In the genomic region with DNA sequence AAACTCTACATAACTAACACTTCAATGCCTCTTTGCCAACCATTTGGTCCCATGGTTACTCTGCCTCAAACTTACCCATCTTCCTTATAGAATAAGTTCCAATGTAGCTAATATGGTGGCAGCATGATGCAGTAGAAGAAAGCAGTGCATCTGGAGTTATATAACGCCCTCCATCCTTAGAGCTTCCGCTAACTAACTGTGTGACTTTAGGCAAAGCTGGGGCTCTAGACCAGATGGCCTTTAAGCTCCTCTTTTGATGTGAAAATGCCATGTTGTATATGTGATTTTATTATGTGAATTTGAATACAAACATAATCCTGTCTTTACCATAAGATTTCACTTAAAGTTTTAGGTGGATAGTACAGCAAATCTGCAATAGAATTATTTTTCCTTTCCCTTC, we compare ENCODE assay signal across 26 cellular contexts. TPM values are rescaled to one million over a fixed set of nuclear protein-coding genes. Genes with fewer than 3 reads are reported as not detected.
DNase-seq lines count a peak whose midpoint lies in the region; ATAC-seq, FAIRE-seq and TF ChIP-seq lines count a peak whose summit lies in the region.
"Had no signal": no experiment of that assay in that cellular context is flagged by ENCODE, and none has a peak within 500 bp of the region (broad histone marks: within the 10 kb centered on the region; RNA-seq: fewer than 3 reads in every experiment).

No MANE protein-coding gene starts in this region.

- SMC1A ChIA-PET in GM12878 (lab: Charles Lee; ENCODE audit: uncharacterized antibody, unreplicated experiment): interaction anchor here (0.8 to 10.6 kb wide), 8 partner anchors 9 to 246 kb away, joined by 3 to 101 read pairs (median 4); partner anchors contain the start of gene ABCD2

- DNase-seq in activated CD4-positive, alpha-beta T cell treated with anti-CD3 and anti-CD28 coated beads, Interleukin-2, amount 10 ng/mL, durations not matched to agents 24 days and 14 days: no peak
- DNase-seq in activated CD4-positive, alpha-beta T cell treated with anti-CD3 and anti-CD28 coated beads, Interleukin-2, amount 50 U/mL, for 4 hours: no peak
- DNase-seq in CD4-positive, CD25-positive, alpha-beta regulatory T cell: no peak
- DNase-seq in NCI-H524 treated with DMSO at 0.1 percent for 48 hours (lab: John Stamatoyannopoulos, UW) (peak; percentile 74), GM12878 (ENCODE audit: low read depth, low spot score) (no peak), tibial nerve (ENCODE audit: low spot score in 2 of 2) (no peak), NCI-H1105 (lab: John Stamatoyannopoulos, UW) (no peak)
- DNase-seq: activated gamma-delta T cell treated with Interleukin-2 at 50 U/mL for 16 hours; DMS53; effector memory CD4-positive, alpha-beta T cell; gastrocnemius medialis; GM23248; NCI-H1436; NCI-H526 treated with DMSO at 0.1 percent for 48 hours; PC-9; SJCRH30; stimulated activated CD4-positive, alpha-beta T cell treated with anti-CD3 and anti-CD28 coated beads, Interleukin-12 subunit alpha, Interleukin-12 subunit beta, amount 100 ng/mL, for 4 hours; T-helper 9 cell had no signal

- TF ChIP-seq CTCF in GM12878 (IDR thresholded peaks at IDR 0.05 in 2 of 3, conservative IDR thresholded peaks at IDR 0.05 in 1 of 3; ENCODE audit: control insufficient read depth in 2 of 3, extremely low read depth in 1 of 3, insufficient read depth in 1 of 3, low read depth in 3 of 3, low read length in 3 of 3): no peak
- TF ChIP-seq CTCF in tibial nerve (IDR thresholded peaks at IDR 0.05): no peak

- no peak overlapping the region for H3K9ac ChIP-seq in GM12878 (ENCODE audit: control insufficient read depth, insufficient read depth, low read length)
- H3K9ac ChIP-seq: BLaER1 treated with 17β-estradiol and CSF1 and Interleukin-3, amounts not matched to agents 10 nM and 100 nM; GM23248 had no signal

- H3K9me3 Mint-ChIP-seq in activated CD4-positive, alpha-beta T cell treated with anti-CD3 and anti-CD28 coated beads, Interleukin-2, amount 10 ng/mL, durations not matched to agents 24 days and 14 days: no peaks in the 10 kb centered on the region
- peaks cover 0 to 2% (median 0%) of the 10 kb centered on the region in 7 donors for H3K9me3 Mint-ChIP-seq in CD4-positive, CD25-positive, alpha-beta regulatory T cell
- H3K9me3 Mint-ChIP-seq: WTC11 had no signal

- H4K20me1 ChIP-seq in GM12878 (ENCODE audit: control insufficient read depth, insufficient read depth): no peaks in the 10 kb centered on the region
- H4K20me1 ChIP-seq: BLaER1 treated with 17β-estradiol and CSF1 and Interleukin-3, amounts not matched to agents 10 nM and 100 nM had no signal

- no peak for FAIRE-seq in GM12878 (lab: Jason Lieb, UNC)
- FAIRE-seq: GM19239 had no signal

- peaks cover 88% of the 10 kb centered on the region for H3K79me2 ChIP-seq in GM12878 (ENCODE audit: control insufficient read depth, insufficient read depth, low read length)

- no peak for TF ChIP-seq RAD21 in GM12878 (IDR thresholded peaks at IDR 0.05; ENCODE audit: insufficient read depth, low read depth, low read length)

- POLR2A ChIA-PET in GM12878 (lab: Charles Lee): no interaction called here

- H3K27ac Mint-ChIP-seq in activated CD4-positive, alpha-beta T cell treated with anti-CD3 and anti-CD28 coated beads, Interleukin-2, amount 10 ng/mL, durations not matched to agents 24 days and 14 days: peak overlapping the region; percentile 76
- peak overlapping the region; percentile 61 to 82 (median 74) for H3K27ac Mint-ChIP-seq in CD4-positive, CD25-positive, alpha-beta regulatory T cell
- H3K27ac Mint-ChIP-seq: WTC11 had no signal

- no peaks in the 10 kb centered on the region for H3K27me3 Mint-ChIP-seq in activated CD4-positive, alpha-beta T cell treated with anti-CD3 and anti-CD28 coated beads, Interleukin-2, amount 10 ng/mL, durations not matched to agents 24 days and 14 days
- no peaks in the 10 kb centered on the region for H3K27me3 Mint-ChIP-seq in CD4-positive, CD25-positive, alpha-beta regulatory T cell

- in situ Hi-C loops in GM12878 (cut with MboI): loop anchor here (25.0 kb wide), 3 partner anchors 499 to 826 kb away; partner anchors contain the start of gene SLC2A13

- 97% methylated on average over 2 of the region's 2 CpGs for WGBS in GM12878 (ENCODE audit: insufficient coverage, insufficient replicate concordance, low lambda C conversion rate, missing lambda C conversion rate)
- 93 to 100% methylated on average over 2 of the region's 2 CpGs for WGBS in tibial nerve, 2 donors

- H3K36me3 Mint-ChIP-seq in activated CD4-positive, alpha-beta T cell treated with anti-CD3 and anti-CD28 coated beads, Interleukin-2, amount 10 ng/mL, durations not matched to agents 24 days and 14 days (ENCODE audit: low read depth): peaks cover 53% of the 10 kb centered on the region
- peaks cover 26% of the 10 kb centered on the region for H3K36me3 Mint-ChIP-seq in CD4-positive, CD25-positive, alpha-beta regulatory T cell
- H3K36me3 Mint-ChIP-seq: WTC11 had no signal

- no peaks in the 10 kb centered on the region for H3K27me3 ChIP-seq in CD4-positive, CD25-positive, alpha-beta regulatory T cell (ENCODE audit: control insufficient read depth, insufficient read depth, low read length)
- H3K27me3 ChIP-seq in GM12878 (replicated peaks in 1 of 2; ENCODE audit: control insufficient read depth in 2 of 2, insufficient read depth in 2 of 2, low read length in 1 of 2) (no peaks in the 10 kb centered on the region), tibial nerve (no peaks in the 10 kb centered on the region)
- H3K27me3 ChIP-seq: BLaER1 treated with 17β-estradiol and CSF1 and Interleukin-3, amounts not matched to agents 10 nM and 100 nM; esophagus muscularis mucosa; gastrocnemius medialis; SJCRH30; suprapubic skin had no signal

- RAD21 ChIA-PET in GM12878 (lab: Charles Lee; ENCODE audit: unreplicated experiment): interaction anchor here (0.9 to 5.1 kb wide), 6 partner anchors 8 to 296 kb away, joined by 3 to 41 read pairs (median 6); partner anchors contain the start of gene ABCD2

- peak overlapping the region; percentile 99 for H3K4me3 ChIP-seq in CD4-positive, CD25-positive, alpha-beta regulatory T cell (ENCODE audit: low read depth, low read length)
- H3K4me3 ChIP-seq in GM12878 (peak overlapping the region; percentile 46; the same call in 1 of the 2 replicates), tibial nerve (no peak overlapping the region)
- H3K4me3 ChIP-seq: BLaER1 treated with 17β-estradiol and CSF1 and Interleukin-3, amounts not matched to agents 10 nM and 100 nM; esophagus muscularis mucosa; gastrocnemius medialis; GM23248; PC-9; SJCRH30; suprapubic skin had no signal

- TF ChIP-seq POLR2A in GM12878 (IDR thresholded peaks at IDR 0.05; ENCODE audit: low read depth, low read length): no peak
- no peak for TF ChIP-seq POLR2A in tibial nerve (IDR thresholded peaks at IDR 0.05)

- peak overlapping the region; percentile 89 for H3K4me3 Mint-ChIP-seq in activated CD4-positive, alpha-beta T cell treated with anti-CD3 and anti-CD28 coated beads, Interleukin-2, amount 10 ng/mL, durations not matched to agents 24 days and 14 days
- H3K4me3 Mint-ChIP-seq in CD4-positive, CD25-positive, alpha-beta regulatory T cell: peak overlapping the region; percentile 45 to 92 (median 84)
- H3K4me3 Mint-ChIP-seq: WTC11 had no signal

- peaks cover 15% of the 10 kb centered on the region for H3K36me3 ChIP-seq in CD4-positive, CD25-positive, alpha-beta regulatory T cell (ENCODE audit: control insufficient read depth, insufficient read depth, low read length)
- no peaks in the 10 kb centered on the region for H3K36me3 ChIP-seq in GM12878 (ENCODE audit: control insufficient read depth in 2 of 2, insufficient read depth in 2 of 2, low read length in 1 of 2)
- no peaks in the 10 kb centered on the region for H3K36me3 ChIP-seq in tibial nerve
- H3K36me3 ChIP-seq: BLaER1 treated with 17β-estradiol and CSF1 and Interleukin-3, amounts not matched to agents 10 nM and 100 nM; esophagus muscularis mucosa; gastrocnemius medialis; SJCRH30; suprapubic skin had no signal

- H3K4me2 ChIP-seq in GM12878 (ENCODE audit: control insufficient read depth, insufficient read depth): peak overlapping the region; percentile 36; the same call in 1 of the 2 replicates
- H3K4me2 ChIP-seq: BLaER1 treated with 17β-estradiol and CSF1 and Interleukin-3, amounts not matched to agents 10 nM and 100 nM; PC-9 had no signal

- no peak for ATAC-seq in CD4-positive, CD25-positive, alpha-beta regulatory T cell (ENCODE audit: low read depth in 2 of 2)
- ATAC-seq in GM12878 (peak; percentile 8), HG03159 (IDR thresholded peaks at IDR 0.05; ENCODE audit: unreplicated experiment) (no peak)
- ATAC-seq: gastrocnemius medialis, WTC11 had no signal

- no TSS peak for BruUV-seq in GM12878 (replicated peaks; lab: Mats Ljungman, UMichigan)

- TF ChIP-seq EP300 in GM12878 (IDR thresholded peaks at IDR 0.05; ENCODE audit: borderline replicate concordance in 1 of 2, control insufficient read depth in 1 of 2, low read depth in 2 of 2, low read length in 2 of 2): no peak
- no peak for TF ChIP-seq EP300 in tibial nerve (IDR thresholded peaks at IDR 0.05)

- H2AFZ ChIP-seq in GM12878 (ENCODE audit: control insufficient read depth, low read depth, low read length): no peak overlapping the region
- H2AFZ ChIP-seq: GM23248, PC-9 had no signal

- intact Hi-C loops in activated CD4-positive, alpha-beta T cell treated with anti-CD3 and anti-CD28 coated beads, Interleukin-2, amount 10 ng/mL, durations not matched to agents 24 days and 14 days (cut with micrococcal nuclease): loop anchor here (10.0 kb wide), 1 partner anchor 299 kb away; no protein-coding TSS in a partner anchor
- intact Hi-C loops in GM12878 (cut with micrococcal nuclease; ENCODE audit: unreplicated experiment): loop anchor here (10.0 kb wide), 3 partner anchors 299 to 709 kb away; partner anchors contain the start of genes CPNE8 and LRRK2

- H3K4me1 Mint-ChIP-seq in activated CD4-positive, alpha-beta T cell treated with anti-CD3 and anti-CD28 coated beads, Interleukin-2, amount 10 ng/mL, durations not matched to agents 24 days and 14 days: peaks cover 48% of the 10 kb centered on the region
- peaks cover 34 to 57% (median 50%) of the 10 kb centered on the region in 4 donors for H3K4me1 Mint-ChIP-seq in CD4-positive, CD25-positive, alpha-beta regulatory T cell
- H3K4me1 Mint-ChIP-seq: WTC11 had no signal

- no peaks in the 10 kb centered on the region for H3K9me3 ChIP-seq in CD4-positive, CD25-positive, alpha-beta regulatory T cell (ENCODE audit: control insufficient read depth in 2 of 2, low read length in 2 of 2)
- H3K9me3 ChIP-seq in GM12878 (replicated peaks; ENCODE audit: control insufficient read depth, insufficient read depth, low read length): no peaks in the 10 kb centered on the region; the same call in 2 of the 3 replicates
- no peaks in the 10 kb centered on the region for H3K9me3 ChIP-seq in tibial nerve
- H3K9me3 ChIP-seq: BLaER1 treated with 17β-estradiol and CSF1 and Interleukin-3, amounts not matched to agents 10 nM and 100 nM; esophagus muscularis mucosa; gastrocnemius medialis; SJCRH30; suprapubic skin had no signal

- CTCF ChIA-PET in GM12878 (lab: Yijun Ruan, JAX): interaction anchor here (0.9 to 1.3 kb wide), 2 partner anchors 26 to 296 kb away, joined by 3 read pairs; no protein-coding TSS in a partner anchor

- H3K27ac ChIP-seq in CD4-positive, CD25-positive, alpha-beta regulatory T cell (ENCODE audit: insufficient read depth, low read length, poor library complexity, severe bottlenecking): no peak overlapping the region
- no peak overlapping the region for H3K27ac ChIP-seq in GM12878 (ENCODE audit: control insufficient read depth, insufficient read depth)
- H3K27ac ChIP-seq in tibial nerve: no peak overlapping the region
- H3K27ac ChIP-seq: BLaER1 treated with 17β-estradiol and CSF1 and Interleukin-3, amounts not matched to agents 10 nM and 100 nM; esophagus muscularis mucosa; gastrocnemius medialis; GM23248; PC-9; SJCRH30; suprapubic skin had no signal

- H3K4me1 ChIP-seq in CD4-positive, CD25-positive, alpha-beta regulatory T cell (ENCODE audit: control insufficient read depth, insufficient read depth, low read length, poor library complexity, severe bottlenecking): peaks cover 52% of the 10 kb centered on the region
- no peaks in the 10 kb centered on the region for H3K4me1 ChIP-seq in GM12878 (ENCODE audit: control insufficient read depth, insufficient read depth, low read length)
- peaks cover 0 to 2% (median under 1%) of the 10 kb centered on the region in 4 donors for H3K4me1 ChIP-seq in tibial nerve
- H3K4me1 ChIP-seq: SJCRH30, suprapubic skin had no signal

RNA-seq across cellular contexts. Expression of gene ABCD2, which starts 6.1 kb away (rescaled TPM):
- 7.0 and 7.4 TPM in 2 replicates for total RNA-seq in activated CD4-positive, alpha-beta T cell treated with anti-CD3 and anti-CD28 coated beads, Interleukin-2, amount 10 ng/mL, durations not matched to agents 24 days and 14 days
- total RNA-seq in CD4-positive, CD25-positive, alpha-beta regulatory T cell: 8.8 TPM
- 10 to 100 TPM in 1 of 4 donors, 1 to 10 TPM in 3; 6.4 to 11.9 (median 7.9) TPM for polyA plus RNA-seq in CD4-positive, CD25-positive, alpha-beta regulatory T cell
- total RNA-seq in GM12878 (2013; cell fraction: nucleolus; rRNA removed): 65.6 and 69.0 TPM in 2 replicates
- 9.5 and 13.8 TPM in 2 replicates for total RNA-seq in GM12878 (2014; rRNA removed)
- 16.2 and 16.9 TPM in 2 replicates for total RNA-seq in GM12878 (2014; rRNA removed; fragmentation: Illumina TruSeq; extraction: Trizol)
- 10.3 and 11.0 TPM in 2 replicates for total RNA-seq in GM12878 (2021)
- polyA plus RNA-seq in GM12878 (2011; ENCODE audit: low read depth): 2.2 TPM
- 6.4 and 10.7 TPM in 2 replicates for polyA plus RNA-seq in GM12878 (2011; rRNA removed)
- 1.9 and 2.1 TPM in 2 replicates for polyA plus RNA-seq in GM12878 (2011; cell fraction: cytosol; rRNA removed)
- 3.6 and 4.8 TPM in 2 replicates for polyA plus RNA-seq in GM12878 (2011; cell fraction: nucleus; rRNA removed)
- polyA plus RNA-seq in GM12878 (2012): 2.6 and 2.9 TPM in 2 replicates
- 9.1 and 12.3 TPM in 2 replicates for polyA plus RNA-seq in GM12878 (2014; fragmentation: Illumina TruSeq; extraction: Trizol)
- polyA plus RNA-seq in GM12878 (2014; fragmentation: Nextera tagmentation; extraction: Ambion mirVana): 1 to 10 TPM; 4.4 to 5.7 TPM
- polyA plus RNA-seq in GM12878 (2014; rRNA removed): 4.4 and 6.2 TPM in 2 replicates
- 1 to 10 TPM; 7.4 to 7.5 TPM for polyA plus RNA-seq in GM12878 (2016; fragmentation: Nextera tagmentation; extraction: Ambion mirVana)
- 11.4 and 16.4 TPM in 2 replicates for polyA minus RNA-seq in GM12878 (2011; rRNA and poly(A)+ RNA removed)
- 2.9 and 4.3 TPM in 2 replicates for polyA minus RNA-seq in GM12878 (2011; cell fraction: cytosol; rRNA and poly(A)+ RNA removed)
- 11.1 and 14.7 TPM in 2 replicates for polyA minus RNA-seq in GM12878 (2011; cell fraction: nucleus; rRNA and poly(A)+ RNA removed)
- total RNA-seq in tibial nerve: 1 to 10 TPM; 4.8 to 8.8 (median 7.7) TPM
- total RNA-seq: kidney epithelial cell, osteocyte, PC-9, WTC11 had no signal
- polyA plus RNA-seq: GM23248 had no signal

Comparison
In these comparisons a context has a peak if more than half of its experiments do, and no peak if none do; other contexts are left out.
1. H3K4me3 ChIP-seq: peak in CD4-positive, CD25-positive, alpha-beta regulatory T cell (single experiment) and GM12878 (single experiment); none in tibial nerve (0 of 4).